ENCODE assay signal across 8 cellular contexts in genomic region chrX:72121381-72121780, GRCh38. TPM values are rescaled to one million over a fixed set of nuclear protein-coding genes. Genes with fewer than 3 reads are reported as not detected.
DNase-seq lines count a peak whose midpoint lies in the region; ATAC-seq and TF ChIP-seq lines count a peak whose summit lies in the region.

No MANE protein-coding gene starts in this region.

- TF ChIP-seq CTCF in HL-60 (IDR thresholded peaks at IDR 0.05; ENCODE audit: insufficient read depth, low read length) (no peak), cardiac muscle cell (IDR thresholded peaks at IDR 0.05; ENCODE audit: low read depth, low read length) (no peak), type B pancreatic cell (conservative IDR thresholded peaks at IDR 0.05) (no peak)

- no peaks in the 10 kb centered on the region for H3K9me3 ChIP-seq in cardiac muscle cell (ENCODE audit: low read depth)

- H3K27ac ChIP-seq in HL-60 (replicated peaks) (peak overlapping the region; percentile 79), cardiac muscle cell (peak overlapping the region; percentile 24), skin epidermis (peak overlapping the region in 16 of 21 experiments; percentile 9 to 84 (median 64))

- no peaks in the 10 kb centered on the region for H3K36me3 ChIP-seq in cardiac muscle cell

- H3K27me3 ChIP-seq in HL-60 (ENCODE audit: insufficient read depth, poor library complexity, severe bottlenecking) (no peaks in the 10 kb centered on the region), cardiac muscle cell (no peaks in the 10 kb centered on the region)

- H3K27ac Mint-ChIP-seq in type B pancreatic cell = no peak overlapping the region

- no peaks in the 10 kb centered on the region for H3K9me3 Mint-ChIP-seq in type B pancreatic cell

- peaks cover 29% of the 10 kb centered on the region for H3K4me1 ChIP-seq in cardiac muscle cell (ENCODE audit: low read depth)

- H3K27me3 Mint-ChIP-seq in type B pancreatic cell = no peaks in the 10 kb centered on the region

- DNase-seq in NCI-H2107 treated with DMSO at 0.1 percent for 48 hours (lab: John Stamatoyannopoulos, UW; ENCODE audit: unreplicated experiment) (peak; percentile 7), NCI-H2107 (lab: John Stamatoyannopoulos, UW) (no peak), HL-60 (ENCODE audit: low read depth in 1 of 2, low spot score in 1 of 2) (peak in 1 of 2 experiments; percentile 71), activated T-helper 1 cell treated with Interleukin-2 at 50 U/mL for 16 hours (ENCODE audit: low read depth) (peak; percentile 33), cardiac muscle cell (ENCODE audit: low read depth in 1 of 2, low spot score in 1 of 2) (peak in 1 of 2 donors; percentile 63), type B pancreatic cell (ENCODE audit: extremely low spot score, unreplicated experiment) (no peak)

- peaks cover 17% of the 10 kb centered on the region for H3K4me1 Mint-ChIP-seq in type B pancreatic cell (ENCODE audit: unreplicated experiment)

- no peak for ATAC-seq in GM18858 (IDR thresholded peaks at IDR 0.05; ENCODE audit: unreplicated experiment)

- H3K4me3 Mint-ChIP-seq in type B pancreatic cell = no peak overlapping the region

- H3K4me3 ChIP-seq in HL-60 (replicated peaks; ENCODE audit: insufficient read depth, low read length) (no peak overlapping the region), cardiac muscle cell (no peak overlapping the region), skin epidermis (no peak overlapping the region)

- H3K36me3 Mint-ChIP-seq in type B pancreatic cell = no peaks in the 10 kb centered on the region

RNA-seq across cellular contexts. Expression of gene RTL5, which starts 10.3 kb away (rescaled TPM):
- total RNA-seq in cardiac muscle cell = 9.0 and 11.6 TPM in 2 replicates
- 8.3 and 10.4 TPM in 2 replicates for polyA plus RNA-seq in cardiac muscle cell
- total RNA-seq in type B pancreatic cell (ENCODE audit: low replicate concordance) = 16.1 and 21.9 TPM in 2 replicates

Comparison
In these comparisons a context has a peak if more than half of its experiments do, and no peak if none do; other contexts are left out.
1. DNase-seq: peak in NCI-H2107 treated with DMSO at 0.1 percent for 48 hours (single experiment) and activated T-helper 1 cell treated with Interleukin-2 at 50 U/mL for 16 hours (single experiment); none in NCI-H2107 (single experiment) and type B pancreatic cell (single experiment).
2. H3K27ac ChIP-seq: peak in every context shown above with its lines; median percentile 79 in HL-60; 64 in skin epidermis; 24 in cardiac muscle cell.